37 cellular contexts compared by ENCODE assay signal in genomic region chr14:77439861-77440260, GRCh38. TPM values are rescaled to one million over a fixed set of nuclear protein-coding genes. Genes with fewer than 3 reads are reported as not detected.
"Had no signal": no experiment of that assay in that cellular context is flagged by ENCODE, and none has a peak within 500 bp of the region (broad histone marks: within the 10 kb centered on the region; RNA-seq: fewer than 3 reads in every experiment).

No MANE protein-coding gene starts in this region.

- DNase-seq: Karpas-422, Kasumi-1, MG63, MM.1S, MV-4-11, NCI-H1048, NCI-H1092, NCI-H1092 treated with DMSO at 0.1 percent for 48 hours, NCI-H1105, NCI-H1105 treated with DMSO at 0.1 percent for 48 hours, NCI-H1417, NCI-H1417 treated with DMSO at 0.1 percent for 48 hours, NCI-H1436, NCI-H1436 treated with DMSO at 0.1 percent for 48 hours, NCI-H146, NCI-H1694, NCI-H1694 treated with DMSO at 0.1 percent for 48 hours, NCI-H187, NCI-H187 treated with DMSO at 0.1 percent for 48 hours, NCI-H1930, NCI-H2029, NCI-H2029 treated with DMSO at 0.1 percent for 48 hours, NCI-H2081, NCI-H2081 treated with DMSO at 0.1 percent for 48 hours, NCI-H2107, NCI-H2171, NCI-H2171 treated with DMSO at 0.1 percent for 48 hours, NCI-H2227 treated with DMSO at 0.1 percent for 48 hours, NCI-H226, NCI-H345, NCI-H446, NCI-H446 treated with DMSO at 0.1 percent for 48 hours, NCI-H510A, NCI-H510A treated with DMSO at 0.1 percent for 48 hours, NCI-H524 had no signal

- H3K4me3 ChIP-seq: MG63 had no signal

- H3K9me3 ChIP-seq: MG63 had no signal

- H3K27me3 ChIP-seq: MG63 had no signal

RNA-seq across cellular contexts. Expression of gene NOXRED1, which starts 16.5 kb away (rescaled TPM):
- total RNA-seq: M059J had no signal

RNA-seq across cellular contexts. Expression of gene ISM2, which starts 58.8 kb away (rescaled TPM):
- total RNA-seq: MCF 10A had no signal
